In the genomic region with DNA sequence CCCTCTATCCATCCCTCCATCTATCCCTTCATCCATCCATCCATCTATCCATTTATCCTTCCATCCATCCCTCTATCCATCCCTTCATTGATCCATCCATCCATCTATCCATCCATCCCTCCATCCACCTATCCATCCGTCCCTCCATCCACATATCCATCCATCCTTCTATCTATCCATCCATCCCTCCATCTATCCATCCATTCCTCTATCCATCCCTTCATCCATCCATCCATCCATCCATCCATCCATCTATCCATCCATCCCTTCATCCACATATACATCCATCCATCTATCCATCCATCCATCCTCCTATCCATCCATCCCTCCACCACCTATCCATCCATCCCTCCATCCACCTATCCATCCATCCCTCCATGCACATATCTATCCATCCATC, we compare ENCODE assay signal across 1 cellular context.
TF ChIP-seq lines count a peak whose summit lies in the region.

No MANE protein-coding gene starts in this region.

TF ChIP-seq in K562, 482 proteins besides CTCF, POLR2A, EP300 and RAD21 (continued from another document):
- TF ChIP-seq, protein P1, sequence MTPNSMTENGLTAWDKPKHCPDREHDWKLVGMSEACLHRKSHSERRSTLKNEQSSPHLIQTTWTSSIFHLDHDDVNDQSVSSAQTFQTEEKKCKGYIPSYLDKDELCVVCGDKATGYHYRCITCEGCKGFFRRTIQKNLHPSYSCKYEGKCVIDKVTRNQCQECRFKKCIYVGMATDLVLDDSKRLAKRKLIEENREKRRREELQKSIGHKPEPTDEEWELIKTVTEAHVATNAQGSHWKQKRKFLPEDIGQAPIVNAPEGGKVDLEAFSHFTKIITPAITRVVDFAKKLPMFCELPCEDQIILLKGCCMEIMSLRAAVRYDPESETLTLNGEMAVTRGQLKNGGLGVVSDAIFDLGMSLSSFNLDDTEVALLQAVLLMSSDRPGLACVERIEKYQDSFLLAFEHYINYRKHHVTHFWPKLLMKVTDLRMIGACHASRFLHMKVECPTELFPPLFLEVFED (CRISPR knock-in tag; conservative IDR thresholded peaks at IDR 0.05) = peak; percentile 88
- TF ChIP-seq NKRF (IDR thresholded peaks at IDR 0.05; ENCODE audit: borderline replicate concordance) (0 out of 2 replicates have a peak, but pooled peaks have one; percentile 20), MTA1 (IDR thresholded peaks at IDR 0.05; ENCODE audit: borderline replicate concordance) (peak; percentile 39; the same call in 1 of the 2 replicates), DMBX1 (CRISPR knock-in tag; IDR thresholded peaks at IDR 0.05; ENCODE audit: borderline replicate concordance) (no peak), CREBBP (IDR thresholded peaks at IDR 0.05; ENCODE audit: low read depth, low read length) (peak; percentile 43), NR2C1 (IDR thresholded peaks at IDR 0.05) (no peak), NR2C1 (tag; IDR thresholded peaks at IDR 0.05) (no peak), USF1 (CRISPR knock-in tag; IDR thresholded peaks at IDR 0.05) (no peak), PHF20 (IDR thresholded peaks at IDR 0.05; ENCODE audit: partially characterized antibody) (no peak), MCM7 (IDR thresholded peaks at IDR 0.05) (no peak), KDM1A (IDR thresholded peaks at IDR 0.05) (peak; percentile 75 to 81), ZNF280B (CRISPR knock-in tag; IDR thresholded peaks at IDR 0.05) (no peak), DPF2 (IDR thresholded peaks at IDR 0.05) (no peak), ZNF232 (CRISPR knock-in tag; IDR thresholded peaks at IDR 0.05) (no peak), HBP1 (CRISPR knock-in tag; IDR thresholded peaks at IDR 0.05) (peak; percentile 83; the same call in 1 of the 2 replicates), BDP1 (IDR thresholded peaks at IDR 0.05; ENCODE audit: insufficient read depth, insufficient read length) (no peak), YBX1 (IDR thresholded peaks at IDR 0.05) (peak; percentile 82; the same call in 1 of the 2 replicates)
- TF ChIP-seq, protein P2, sequence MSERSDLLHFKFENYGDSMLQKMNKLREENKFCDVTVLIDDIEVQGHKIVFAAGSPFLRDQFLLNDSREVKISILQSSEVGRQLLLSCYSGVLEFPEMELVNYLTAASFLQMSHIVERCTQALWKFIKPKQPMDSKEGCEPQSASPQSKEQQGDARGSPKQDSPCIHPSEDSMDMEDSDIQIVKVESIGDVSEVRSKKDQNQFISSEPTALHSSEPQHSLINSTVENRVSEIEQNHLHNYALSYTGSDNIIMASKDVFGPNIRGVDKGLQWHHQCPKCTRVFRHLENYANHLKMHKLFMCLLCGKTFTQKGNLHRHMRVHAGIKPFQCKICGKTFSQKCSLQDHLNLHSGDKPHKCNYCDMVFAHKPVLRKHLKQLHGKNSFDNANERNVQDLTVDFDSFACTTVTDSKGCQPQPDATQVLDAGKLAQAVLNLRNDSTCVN (CRISPR knock-in tag; IDR thresholded peaks at IDR 0.05) = peak; percentile 79; the same call in 1 of the 2 replicates
TF ChIP-seq in K562: peak in this region for 15.
